ENCODE assay signal across 8 cellular contexts in the genomic region with DNA sequence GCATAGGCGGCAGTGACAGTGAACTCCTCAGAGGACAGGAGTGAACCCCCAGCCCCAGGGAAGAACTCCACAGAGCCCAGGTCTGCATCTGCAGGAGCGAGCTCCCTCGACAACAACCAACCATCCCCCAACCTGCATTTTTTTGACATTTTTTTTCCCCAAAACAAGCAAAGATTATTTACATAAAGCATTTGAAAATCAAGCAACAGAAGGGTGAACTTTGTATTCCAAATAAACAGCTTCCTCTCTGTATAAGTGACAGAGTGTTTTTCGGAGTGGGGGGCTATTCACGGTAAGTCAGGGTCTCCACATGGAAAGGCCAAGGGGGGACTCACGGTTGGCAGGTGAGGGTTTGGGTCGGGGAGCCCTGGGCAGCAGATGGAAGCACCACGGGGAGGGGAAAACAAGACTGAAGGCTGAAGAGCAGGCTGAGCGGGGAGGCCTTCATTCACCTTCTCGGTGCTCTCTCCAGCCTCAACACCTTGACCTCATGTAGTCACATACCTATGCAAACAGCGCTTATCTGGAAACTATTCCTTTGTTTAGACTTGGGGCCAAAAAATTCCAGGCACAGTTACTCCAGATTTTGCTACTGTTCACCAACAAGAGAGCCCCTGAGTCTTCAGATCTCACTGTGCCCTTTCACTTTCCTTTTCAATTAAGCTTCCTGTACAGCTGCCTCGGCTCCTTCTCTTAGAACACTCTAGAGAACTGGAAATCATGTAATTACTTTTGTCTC. TPM values are rescaled to one million over a fixed set of nuclear protein-coding genes. Genes with fewer than 3 reads are reported as not detected.
DNase-seq lines count a peak whose midpoint lies in the region; ATAC-seq and TF ChIP-seq lines count a peak whose summit lies in the region.

No MANE protein-coding gene starts in this region.

- 36 to 49% (median 40%) methylated on average over 12 of the region's 12 CpGs for WGBS in heart left ventricle, 4 donors

- H3K79me2 ChIP-seq in DOHH2 (ENCODE audit: control insufficient read depth, low read length) = peaks cover 33% of the 10 kb centered on the region

- H3K27me3 ChIP-seq in DOHH2 (ENCODE audit: control insufficient read depth, low read length) (no peaks in the 10 kb centered on the region), heart left ventricle (no peaks in the 10 kb centered on the region), rectal smooth muscle tissue (ENCODE audit: control insufficient read depth, insufficient read depth, low read length) (no peaks in the 10 kb centered on the region)

- DNase-seq in NCI-H2107 treated with DMSO at 0.1 percent for 48 hours (lab: John Stamatoyannopoulos, UW; ENCODE audit: unreplicated experiment) (peak; percentile 83), heart left ventricle (no peak), islet precursor cell (no peak), NCI-H524 treated with DMSO at 0.1 percent for 48 hours (lab: John Stamatoyannopoulos, UW) (no peak)
- DNase-seq in activated naive CD4-positive, alpha-beta T cell treated with anti-CD3 and anti-CD28 coated beads for 36 hours = peak; percentile 53

- intact Hi-C loops in activated naive CD4-positive, alpha-beta T cell treated with anti-CD3 and anti-CD28 coated beads for 36 hours (cut with micrococcal nuclease) = loop anchor here (1.0 to 10.0 kb wide), 7 partner anchors 25 to 479 kb away; partner anchors contain the start of genes PRDM15, UBASH3A and ZBTB21
- intact Hi-C loops in heart left ventricle (cut with DNase I) = loop anchor here in 3 of 10 donors (2.0 to 5.0 kb wide), 4 partner anchors 27 to 191 kb away; partner anchors contain the start of genes PRDM15 (in 3 of the 3) and ZBTB21 (in 1 of the 3)

- no peaks in the 10 kb centered on the region for H3K9me2 ChIP-seq in DOHH2 (replicated peaks; ENCODE audit: control insufficient read depth, low read length)

- no peaks in the 10 kb centered on the region for H3K9me3 Mint-ChIP-seq in activated naive CD4-positive, alpha-beta T cell treated with anti-CD3 and anti-CD28 coated beads for 36 hours

- H3K27ac ChIP-seq in DOHH2 (ENCODE audit: low read depth, low read length) (peak overlapping the region; percentile 93), heart left ventricle (peak overlapping the region; percentile 60 to 92 (median 85)), rectal smooth muscle tissue (ENCODE audit: low read depth, low read length) (peak overlapping the region; percentile 89)

- no peaks in the 10 kb centered on the region for H3K36me3 Mint-ChIP-seq in activated naive CD4-positive, alpha-beta T cell treated with anti-CD3 and anti-CD28 coated beads for 36 hours (ENCODE audit: low read depth)

- no peaks in the 10 kb centered on the region; the same call in 1 of the 2 replicates for H3K36me3 ChIP-seq in DOHH2 (ENCODE audit: control insufficient read depth, low read length)
- H3K36me3 ChIP-seq in heart left ventricle = no peaks in the 10 kb centered on the region
- no peaks in the 10 kb centered on the region for H3K36me3 ChIP-seq in rectal smooth muscle tissue (ENCODE audit: control insufficient read depth, insufficient read depth, low read length)

- CTCF ChIA-PET in activated naive CD4-positive, alpha-beta T cell treated with anti-CD3 and anti-CD28 coated beads for 36 hours (lab: Charles Lee) = interaction anchor here (1.2 to 1.3 kb wide), 4 partner anchors 27 to 333 kb away, joined by 3 to 6 read pairs (median 4); no protein-coding TSS in a partner anchor

- H3K9me3 ChIP-seq in DOHH2 (ENCODE audit: control insufficient read depth, insufficient read depth, low read length) = no peaks in the 10 kb centered on the region
- H3K9me3 ChIP-seq in heart left ventricle = no peaks in the 10 kb centered on the region

- H3K4me1 Mint-ChIP-seq in activated naive CD4-positive, alpha-beta T cell treated with anti-CD3 and anti-CD28 coated beads for 36 hours (ENCODE audit: low read depth) = peaks cover 71% of the 10 kb centered on the region

- H3K27me3 Mint-ChIP-seq in activated naive CD4-positive, alpha-beta T cell treated with anti-CD3 and anti-CD28 coated beads for 36 hours (ENCODE audit: low read depth) = no peaks in the 10 kb centered on the region

- peaks cover 99% of the 10 kb centered on the region for H3K4me1 ChIP-seq in DOHH2 (ENCODE audit: control insufficient read depth, low read length)
- peaks cover 0 to 76% (median 37%) of the 10 kb centered on the region in 12 donors for H3K4me1 ChIP-seq in heart left ventricle
- H3K4me1 ChIP-seq in rectal smooth muscle tissue (ENCODE audit: control insufficient read depth, insufficient read depth, low read length) = peaks cover 13% of the 10 kb centered on the region

- TF ChIP-seq POLR2A in heart left ventricle (IDR thresholded peaks at IDR 0.05) = no peak

- peak overlapping the region; percentile 63 for H3K9ac ChIP-seq in rectal smooth muscle tissue (ENCODE audit: low read length)

- H3K4me3 ChIP-seq in DOHH2 (ENCODE audit: low read length) (peak overlapping the region; percentile 79), heart left ventricle (peak overlapping the region in 11 of 12 donors; percentile 10 to 62 (median 47)), rectal smooth muscle tissue (ENCODE audit: low read length) (peak overlapping the region; percentile 88)

- no peaks in the 10 kb centered on the region for H4K20me1 ChIP-seq in DOHH2 (ENCODE audit: control insufficient read depth, insufficient read depth, low read depth, low read length)

- H3K4me2 ChIP-seq in DOHH2 (ENCODE audit: low read length) = peak overlapping the region; percentile 84

- TF ChIP-seq CTCF in DOHH2 (IDR thresholded peaks at IDR 0.05; ENCODE audit: low read depth, low read length, poor library complexity, severe bottlenecking) (no peak), heart left ventricle (IDR thresholded peaks at IDR 0.05) (no peak)

- ATAC-seq in GM21723 (IDR thresholded peaks at IDR 0.05; ENCODE audit: unreplicated experiment) = peak; percentile 42
- ATAC-seq in heart left ventricle = peak; percentile 39 to 79 (median 44)

- H3F3A ChIP-seq in DOHH2 (ENCODE audit: control insufficient read depth, insufficient read depth) = peaks cover 35% of the 10 kb centered on the region

- H3K27ac Mint-ChIP-seq in activated naive CD4-positive, alpha-beta T cell treated with anti-CD3 and anti-CD28 coated beads for 36 hours = peak overlapping the region; percentile 97

- peak overlapping the region; percentile 85 for H3K4me3 Mint-ChIP-seq in activated naive CD4-positive, alpha-beta T cell treated with anti-CD3 and anti-CD28 coated beads for 36 hours

RNA-seq across cellular contexts. Expression of gene C2CD2, which starts 27.6 kb away (rescaled TPM):
- total RNA-seq in activated naive CD4-positive, alpha-beta T cell treated with anti-CD3 and anti-CD28 coated beads for 36 hours = 1 to 10 TPM; 6.9 to 7.3 TPM
- 10 to 100 TPM in 3 of 9 donors, 1 to 10 TPM in 6; 3.8 to 13.9 (median 7.8) TPM for total RNA-seq in heart left ventricle
- polyA plus RNA-seq in heart left ventricle = 1 to 10 TPM; 3.8 to 5.3 TPM

RNA-seq across cellular contexts. Expression of gene PRDM15, which starts 47.1 kb away (rescaled TPM):
- 1 to 10 TPM; 9.6 to 9.8 TPM for total RNA-seq in activated naive CD4-positive, alpha-beta T cell treated with anti-CD3 and anti-CD28 coated beads for 36 hours
- total RNA-seq in heart left ventricle = 1 to 10 TPM; 2.1 to 6.3 (median 2.9) TPM
- polyA plus RNA-seq in heart left ventricle = 1 to 10 TPM; 2.2 to 2.3 TPM

Comparison
In these comparisons a context has a peak if more than half of its experiments do, and no peak if none do; other contexts are left out.
1. DNase-seq: peak in NCI-H2107 treated with DMSO at 0.1 percent for 48 hours (single experiment) and activated naive CD4-positive, alpha-beta T cell treated with anti-CD3 and anti-CD28 coated beads for 36 hours (single experiment); none in heart left ventricle (0 of 5), islet precursor cell (single experiment) and NCI-H524 treated with DMSO at 0.1 percent for 48 hours (single experiment).
2. Peak in every context shown above with its lines, with median percentiles within 50 percentile points of each other: H3K27ac ChIP-seq and H3K4me3 ChIP-seq.